Comparison of ENCODE assay signal across 27 cellular contexts in the genomic region with DNA sequence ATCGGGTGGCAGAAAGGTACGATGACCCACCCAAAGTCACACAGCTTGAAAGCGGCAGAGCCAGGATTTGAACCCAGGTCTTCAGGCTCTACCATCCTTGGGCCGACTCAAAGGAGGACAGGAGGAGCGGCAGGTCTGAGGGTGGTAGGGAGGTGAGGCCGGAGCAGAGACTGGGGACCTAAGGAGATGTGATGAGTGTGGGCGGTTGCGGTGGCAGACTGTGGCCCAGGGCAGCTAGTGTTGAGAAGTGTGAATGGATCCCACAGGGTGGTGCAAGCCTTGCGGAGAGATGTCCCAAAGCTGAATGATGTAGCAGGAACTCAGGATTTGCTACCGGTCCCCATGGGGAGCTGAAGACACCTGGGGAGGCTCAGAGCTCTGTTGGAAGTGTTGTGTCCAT.
DNase-seq lines count a peak whose midpoint lies in the region; ATAC-seq, FAIRE-seq and TF ChIP-seq lines count a peak whose summit lies in the region.
"Had no signal": no experiment of that assay in that cellular context is flagged by ENCODE, and none has a peak within 500 bp of the region (broad histone marks: within the 10 kb centered on the region; RNA-seq: fewer than 3 reads in every experiment).

No MANE protein-coding gene starts in this region.

- no peak overlapping the region for H3K56ac ChIP-seq in H1 (replicated peaks; ENCODE audit: insufficient read length, low read depth, low read length)

- H3K36me3 Mint-ChIP-seq in WTC11 = peaks cover 3% of the 10 kb centered on the region; the same call in 1 of the 2 replicates
- no peaks in the 10 kb centered on the region for H3K36me3 Mint-ChIP-seq in activated CD4-positive, alpha-beta T cell treated with anti-CD3 and anti-CD28 coated beads, Interleukin-2, amount 10 ng/mL, durations not matched to agents 7 days and 5 days (ENCODE audit: low read depth)
- H3K36me3 Mint-ChIP-seq: CD14-positive monocyte; CD4-positive, alpha-beta memory T cell; CD4-positive, CD25-positive, alpha-beta regulatory T cell; CD8-positive, alpha-beta memory T cell had no signal

- H3K9me3 ChIP-seq in H1 (ENCODE audit: insufficient read depth in 2 of 2, low read depth in 1 of 2, low read length in 1 of 2) = no peaks in the 10 kb centered on the region
- H3K9me3 ChIP-seq: BE2C had no signal

- H3K4me3 ChIP-seq in H1 (ENCODE audit: extremely low read depth in 1 of 4, insufficient read depth in 2 of 4, low read depth in 3 of 4, low read length in 4 of 4) = no peak overlapping the region
- H3K4me3 ChIP-seq: BLaER1 had no signal

- H3K27ac ChIP-seq in H1 (ENCODE audit: low read depth, low read length) = no peak overlapping the region
- H3K27ac ChIP-seq: BLaER1 had no signal

- ATAC-seq in Right ventricle myocardium superior (ENCODE audit: poor library complexity) = no peak
- ATAC-seq in WTC11 = no peak

- FAIRE-seq in H1 (lab: Jason Lieb, UNC) = no peak
- FAIRE-seq: A204.1, GM12891, GM19239 had no signal

- 88% methylated on average over 10 of the region's 10 CpGs; no CpG with 5 or more reads in 1 of the 2 experiments for WGBS in H1 (ENCODE audit: extremely low coverage in 1 of 2, insufficient coverage in 1 of 2, insufficient read length in 1 of 2, insufficient replicate concordance in 2 of 2, low coverage in 1 of 2, low lambda C conversion rate in 2 of 2, missing lambda C conversion rate in 1 of 2), 2 experiments

- POLR2A ChIA-PET in WTC11 (lab: Charles Lee) (no interaction called here), H1 (lab: Charles Lee; ENCODE audit: partially characterized antibody) (no interaction called here), GM10248 (lab: Yijun Ruan, JAX) (no interaction called here)
- POLR2A ChIA-PET in activated CD4-positive, alpha-beta T cell treated with anti-CD3 and anti-CD28 coated beads, Interleukin-2, amount 10 ng/mL, durations not matched to agents 7 days and 5 days (lab: Charles Lee) = no interaction called here

- no peak for TF ChIP-seq POLR2A in H1 (IDR thresholded peaks at IDR 0.05; ENCODE audit: control extremely low read depth in 1 of 2, low read depth in 2 of 2, low read length in 2 of 2)

- no peak overlapping the region for H3K18ac ChIP-seq in H1 (ENCODE audit: extremely low read depth, low read length)

- H3K27ac Mint-ChIP-seq in WTC11 = no peak overlapping the region
- no peak overlapping the region for H3K27ac Mint-ChIP-seq in activated CD4-positive, alpha-beta T cell treated with anti-CD3 and anti-CD28 coated beads, Interleukin-2, amount 10 ng/mL, durations not matched to agents 7 days and 5 days
- H3K27ac Mint-ChIP-seq: CD4-positive, alpha-beta memory T cell; CD8-positive, alpha-beta memory T cell had no signal

- peak; percentile 67 for DNase-seq in cardiac septum (ENCODE audit: low spot score)
- no peak for DNase-seq in Right ventricle myocardium superior
- no peak for DNase-seq in WTC11 (ENCODE audit: low spot score)
- DNase-seq in H1 (ENCODE audit: low read depth in 1 of 2, low spot score in 2 of 2) = no peak
- no peak for DNase-seq in activated CD4-positive, alpha-beta T cell treated with anti-CD3 and anti-CD28 coated beads, Interleukin-2, amount 10 ng/mL, durations not matched to agents 7 days and 5 days
- DNase-seq in NCI-H128 (lab: John Stamatoyannopoulos, UW; ENCODE audit: unreplicated experiment) = no peak
- DNase-seq in GM10248 (ENCODE audit: extremely low spot score) = no peak
- DNase-seq: 8988T; ACHN; BE2C; C1 segment of cervical spinal cord; CD4-positive, alpha-beta memory T cell; CD4-positive, CD25-positive, alpha-beta regulatory T cell; CD8-positive, alpha-beta memory T cell; COR-L47; DMS 273 treated with DMSO at 0.1 percent for 48 hours; DMS153; DMS53; DMS79; DND-41; EL; GDM1 had no signal

- TF ChIP-seq CTCF in WTC11 (IDR thresholded peaks at IDR 0.05) (no peak), H1 (IDR thresholded peaks at IDR 0.05; ENCODE audit: control extremely low read depth in 1 of 3, insufficient read depth in 1 of 3, low read depth in 1 of 3, low read length in 3 of 3) (no peak), GM10248 (IDR thresholded peaks at IDR 0.05; ENCODE audit: control extremely low read depth, extremely low read depth, low read depth, missing control alignments) (no peak)

- H3K27me3 ChIP-seq in H1 (replicated peaks in 1 of 4; ENCODE audit: control insufficient read depth in 3 of 4, extremely low read depth in 1 of 4, insufficient read depth in 3 of 4, low read length in 3 of 4) = peaks cover 0 to 5% (median 1%) of the 10 kb centered on the region in 4 experiments; a peak in 3 of 7 replicates
- H3K27me3 ChIP-seq: BE2C, BLaER1 had no signal

- H2BK20ac ChIP-seq in H1 (ENCODE audit: low read length) = no peak overlapping the region

- TF ChIP-seq RAD21 in H1 (IDR thresholded peaks at IDR 0.05 in 1 of 2, conservative IDR thresholded peaks at IDR 0.05 in 1 of 2; ENCODE audit: low read depth in 2 of 2, low read length in 2 of 2) = no peak

- peak overlapping the region; percentile 22 for H4K91ac ChIP-seq in H1 (replicated peaks; ENCODE audit: insufficient read length, low read length)

- H3K27me3 Mint-ChIP-seq in WTC11 (ENCODE audit: low read depth) = peaks cover 39% of the 10 kb centered on the region
- peaks cover 6% of the 10 kb centered on the region for H3K27me3 Mint-ChIP-seq in activated CD4-positive, alpha-beta T cell treated with anti-CD3 and anti-CD28 coated beads, Interleukin-2, amount 10 ng/mL, durations not matched to agents 7 days and 5 days

- H2BK12ac ChIP-seq in H1 (ENCODE audit: low read depth, low read length) = no peak overlapping the region

- H3K23me2 ChIP-seq in H1 (ENCODE audit: low read depth, low read length) = no peaks in the 10 kb centered on the region

- no peak overlapping the region for H4K5ac ChIP-seq in H1 (ENCODE audit: insufficient read length, low read depth, low read length)

- H3K14ac ChIP-seq in H1 (ENCODE audit: insufficient read length) = no peak overlapping the region

- no peak overlapping the region for H3K23ac ChIP-seq in H1 (ENCODE audit: insufficient read length)

- H4K8ac ChIP-seq in H1 (ENCODE audit: extremely low read depth, insufficient read depth, low read length) = no peak overlapping the region

- H2AK5ac ChIP-seq in H1 (ENCODE audit: low read depth, low read length) = no peak overlapping the region

- H2BK15ac ChIP-seq in H1 (ENCODE audit: low read length) = no peak overlapping the region; the same call in 1 of the 2 replicates

- H3K4me3 Mint-ChIP-seq in WTC11 = peak overlapping the region; percentile 38; the same call in 1 of the 2 replicates
- no peak overlapping the region for H3K4me3 Mint-ChIP-seq in activated CD4-positive, alpha-beta T cell treated with anti-CD3 and anti-CD28 coated beads, Interleukin-2, amount 10 ng/mL, durations not matched to agents 7 days and 5 days
- H3K4me3 Mint-ChIP-seq: CD14-positive monocyte; CD4-positive, alpha-beta memory T cell; CD4-positive, CD25-positive, alpha-beta regulatory T cell; CD8-positive, alpha-beta memory T cell had no signal

- no peak for TF ChIP-seq EP300 in H1 (IDR thresholded peaks at IDR 0.05; ENCODE audit: borderline replicate concordance in 1 of 2, low read depth in 2 of 2, low read length in 2 of 2)

- intact Hi-C loops in cardiac septum (cut with DNase I) = no loop called here
- intact Hi-C loops in Right ventricle myocardium superior (cut with DNase I) = no loop called here

- H2AFZ ChIP-seq in H1 (ENCODE audit: low read length) = no peak overlapping the region

- 0 out of 2 replicates have a peak overlapping the region, but pooled peaks have one; percentile 38 for H2BK5ac ChIP-seq in H1 (ENCODE audit: low read depth, low read length)

- no peak overlapping the region for H3K4me2 ChIP-seq in H1 (ENCODE audit: insufficient read depth in 1 of 2, low read depth in 2 of 2, low read length in 2 of 2)
- H3K4me2 ChIP-seq: BLaER1 had no signal

- H4K20me1 ChIP-seq in H1 (replicated peaks in 1 of 2; ENCODE audit: control insufficient read depth in 1 of 2, insufficient read depth in 2 of 2, low read length in 2 of 2) = no peaks in the 10 kb centered on the region
- H4K20me1 ChIP-seq: BLaER1 had no signal

- H3K79me2 ChIP-seq in H1 (ENCODE audit: control insufficient read depth in 1 of 2, insufficient read depth in 2 of 2, low read length in 2 of 2) = no peaks in the 10 kb centered on the region

- H3K4me1 ChIP-seq in H1 (replicated peaks in 1 of 4; ENCODE audit: control insufficient read depth in 3 of 4, insufficient read depth in 4 of 4, low read length in 3 of 4) = peaks cover 5 to 21% (median 8%) of the 10 kb centered on the region in 4 experiments; a peak in 6 of 7 replicates
- H3K4me1 ChIP-seq: BLaER1 had no signal

- no peak overlapping the region for H3K4ac ChIP-seq in H1 (replicated peaks; ENCODE audit: insufficient read length, low read depth, low read length)

- H3K9me3 Mint-ChIP-seq in WTC11 = peaks cover 4% of the 10 kb centered on the region
- no peaks in the 10 kb centered on the region for H3K9me3 Mint-ChIP-seq in activated CD4-positive, alpha-beta T cell treated with anti-CD3 and anti-CD28 coated beads, Interleukin-2, amount 10 ng/mL, durations not matched to agents 7 days and 5 days

- H2BK120ac ChIP-seq in H1 (replicated peaks; ENCODE audit: low read depth, low read length) = no peak overlapping the region

- no peaks in the 10 kb centered on the region for H3K79me1 ChIP-seq in H1 (ENCODE audit: low read depth, low read length)

- H3K9ac ChIP-seq in H1 (replicated peaks in 1 of 4; ENCODE audit: extremely low read depth in 1 of 4, low read depth in 3 of 4, low read length in 3 of 4) = no peak overlapping the region
- H3K9ac ChIP-seq: BLaER1 had no signal

- H3K4me1 Mint-ChIP-seq in WTC11 = peaks cover 49% of the 10 kb centered on the region
- no peaks in the 10 kb centered on the region for H3K4me1 Mint-ChIP-seq in activated CD4-positive, alpha-beta T cell treated with anti-CD3 and anti-CD28 coated beads, Interleukin-2, amount 10 ng/mL, durations not matched to agents 7 days and 5 days
- H3K4me1 Mint-ChIP-seq: CD14-positive monocyte; CD4-positive, alpha-beta memory T cell; CD4-positive, CD25-positive, alpha-beta regulatory T cell; CD8-positive, alpha-beta memory T cell had no signal

- no peaks in the 10 kb centered on the region for H3K36me3 ChIP-seq in H1 (ENCODE audit: control insufficient read depth in 2 of 4, insufficient read depth in 4 of 4, low read length in 3 of 4)
- H3K36me3 ChIP-seq: BE2C, BLaER1 had no signal

- CTCF ChIA-PET in WTC11 (lab: Charles Lee) = interaction anchor here (0.7 to 4.0 kb wide), 4 partner anchors 19 to 250 kb away, joined by 3 to 20 read pairs (median 4); no protein-coding TSS in a partner anchor
- CTCF ChIA-PET in H1 (lab: Charles Lee; ENCODE audit: partially characterized antibody) = interaction anchor here (1.5 kb wide), 1 partner anchor 18 kb away, joined by 7 read pairs; no protein-coding TSS in a partner anchor
- CTCF ChIA-PET in activated CD4-positive, alpha-beta T cell treated with anti-CD3 and anti-CD28 coated beads, Interleukin-2, amount 10 ng/mL, durations not matched to agents 7 days and 5 days (lab: Charles Lee) = no interaction called here
- CTCF ChIA-PET in GM10248 (lab: Yijun Ruan, JAX) = interaction anchor here (1.0 to 1.4 kb wide), 3 partner anchors 13 to 250 kb away, joined by 3 to 4 read pairs (median 3); no protein-coding TSS in a partner anchor

TF ChIP-seq in WTC11, 78 proteins besides CTCF, POLR2A, EP300 and RAD21 (continues in another document):
- TF ChIP-seq SMAD4 (CRISPR knock-in tag; IDR thresholded peaks at IDR 0.05) = no peak
- no peak for TF ChIP-seq PRRX2 (CRISPR knock-in tag; IDR thresholded peaks at IDR 0.05)

TF ChIP-seq in H1, 55 proteins besides CTCF, POLR2A, EP300 and RAD21 (continues in another document):
- TF ChIP-seq CEBPB (IDR thresholded peaks at IDR 0.05; ENCODE audit: low read depth, low read length) = no peak
